15 cellular contexts compared by ENCODE assay signal in genomic region chr12:96240251-96240650, GRCh38. TPM values are rescaled to one million over a fixed set of nuclear protein-coding genes. Genes with fewer than 3 reads are reported as not detected.
DNase-seq lines count a peak whose midpoint lies in the region; ATAC-seq and TF ChIP-seq lines count a peak whose summit lies in the region.
"Had no signal": no experiment of that assay in that cellular context is flagged by ENCODE, and none has a peak within 500 bp of the region (broad histone marks: within the 10 kb centered on the region; RNA-seq: fewer than 3 reads in every experiment).

No MANE protein-coding gene starts in this region.

- no peak overlapping the region for H3K9ac ChIP-seq in subcutaneous abdominal adipose tissue (ENCODE audit: low read length in 5 of 5)

- H3K27ac Mint-ChIP-seq in activated T-cell treated with anti-CD3 and anti-CD28 coated beads, Interleukin-2, amount 50 U/mL, for 24 hours: peak overlapping the region; percentile 63

- H3K4me3 Mint-ChIP-seq in activated T-cell treated with anti-CD3 and anti-CD28 coated beads, Interleukin-2, amount 50 U/mL, for 24 hours: no peak overlapping the region
- H3K4me3 Mint-ChIP-seq in activated T-cell treated with anti-CD3 and anti-CD28 coated beads, Interleukin-2, amount 50 U/mL, for 4 hours: no peak overlapping the region

- no peak for DNase-seq in activated T-cell treated with anti-CD3 and anti-CD28 coated beads, Interleukin-2, amount 50 U/mL, for 24 hours
- no peak for DNase-seq in activated T-cell treated with anti-CD3 and anti-CD28 coated beads, Interleukin-2, amount 50 U/mL, for 4 hours
- no peak for DNase-seq in erythroblast (lab: John Stamatoyannopoulos, UW)
- DNase-seq in cortex of kidney (lab: John Stamatoyannopoulos, UW): no peak
- no peak for DNase-seq in NCI-H1092 treated with DMSO at 0.1 percent for 48 hours (lab: John Stamatoyannopoulos, UW)
- DNase-seq: activated naive CD4-positive, alpha-beta T cell treated with anti-CD3 and anti-CD28 coated beads, Interleukin-2, amount 50 U/mL, for 16 hours; DMS53; NCI-H1436; NCI-H774; SHP77 treated with DMSO at 0.1 percent for 48 hours had no signal

- TF ChIP-seq POLR2A in erythroblast (IDR thresholded peaks at IDR 0.05; ENCODE audit: low read length): no peak

- peaks cover 0 to 20% (median 4%) of the 10 kb centered on the region in 5 donors for H3K27me3 ChIP-seq in subcutaneous abdominal adipose tissue (ENCODE audit: control insufficient read depth in 5 of 5, insufficient read depth in 4 of 5, low read length in 5 of 5)
- H3K27me3 ChIP-seq: spleen, tibial nerve had no signal

- H3K36me3 ChIP-seq in mesodermal cell (ENCODE audit: control insufficient read depth, insufficient read depth, low read length) (peaks cover 79% of the 10 kb centered on the region), subcutaneous abdominal adipose tissue (ENCODE audit: control insufficient read depth in 5 of 5, insufficient read depth in 5 of 5, low read length in 5 of 5) (peaks cover 0 to 3% (median 0%) of the 10 kb centered on the region in 5 donors)
- H3K36me3 ChIP-seq: tibial nerve had no signal

- WGBS in adipose tissue, 3 donors: 71 to 89% (median 82%) methylated on average over 3 of the region's 3 CpGs
- WGBS in mesodermal cell (ENCODE audit: insufficient coverage in 2 of 2), 2 experiments: 94 to 96% methylated on average over 3 of the region's 3 CpGs

- H3K9me3 ChIP-seq in mesodermal cell (ENCODE audit: control insufficient read depth, low read length) (no peaks in the 10 kb centered on the region), subcutaneous abdominal adipose tissue (ENCODE audit: control insufficient read depth in 5 of 5, low read length in 5 of 5) (no peaks in the 10 kb centered on the region)
- H3K9me3 ChIP-seq: spleen, tibial nerve had no signal

- H3K4me1 ChIP-seq in mesodermal cell (ENCODE audit: control insufficient read depth, insufficient read depth, low read length, poor library complexity, severe bottlenecking) (peaks cover 45% of the 10 kb centered on the region), subcutaneous abdominal adipose tissue (ENCODE audit: control insufficient read depth in 5 of 5, insufficient read depth in 5 of 5, low read length in 5 of 5) (peaks cover 12 to 81% (median 65%) of the 10 kb centered on the region in 5 donors)

- H3K36me3 Mint-ChIP-seq in activated T-cell treated with anti-CD3 and anti-CD28 coated beads, Interleukin-2, amount 50 U/mL, for 24 hours (ENCODE audit: low read depth): peaks cover 63% of the 10 kb centered on the region
- H3K36me3 Mint-ChIP-seq in activated T-cell treated with anti-CD3 and anti-CD28 coated beads, Interleukin-2, amount 50 U/mL, for 4 hours (ENCODE audit: insufficient read depth): peaks cover 31% of the 10 kb centered on the region

- no peak overlapping the region for H3K4me3 ChIP-seq in mesodermal cell (ENCODE audit: extremely low read depth, insufficient read depth, low read length, poor library complexity, severe bottlenecking)
- no peak overlapping the region for H3K4me3 ChIP-seq in subcutaneous abdominal adipose tissue (ENCODE audit: low read depth in 1 of 5, low read length in 5 of 5)
- H3K4me3 ChIP-seq: spleen, tibial nerve had no signal

- no peak for ATAC-seq in activated T-cell treated with anti-CD3 and anti-CD28 coated beads, Interleukin-2, amount 50 U/mL, for 4 hours

- peaks cover 79% of the 10 kb centered on the region for H3K4me1 Mint-ChIP-seq in activated T-cell treated with anti-CD3 and anti-CD28 coated beads, Interleukin-2, amount 50 U/mL, for 24 hours (ENCODE audit: low read depth)
- H3K4me1 Mint-ChIP-seq in activated T-cell treated with anti-CD3 and anti-CD28 coated beads, Interleukin-2, amount 50 U/mL, for 4 hours (ENCODE audit: low read depth): peaks cover 81% of the 10 kb centered on the region

- H3K9me3 Mint-ChIP-seq in activated T-cell treated with anti-CD3 and anti-CD28 coated beads, Interleukin-2, amount 50 U/mL, for 24 hours: no peaks in the 10 kb centered on the region
- H3K9me3 Mint-ChIP-seq in activated T-cell treated with anti-CD3 and anti-CD28 coated beads, Interleukin-2, amount 50 U/mL, for 4 hours: no peaks in the 10 kb centered on the region

- H3K27me3 Mint-ChIP-seq in activated T-cell treated with anti-CD3 and anti-CD28 coated beads, Interleukin-2, amount 50 U/mL, for 24 hours: no peaks in the 10 kb centered on the region
- no peaks in the 10 kb centered on the region for H3K27me3 Mint-ChIP-seq in activated T-cell treated with anti-CD3 and anti-CD28 coated beads, Interleukin-2, amount 50 U/mL, for 4 hours (ENCODE audit: low read depth)

- H3K27ac ChIP-seq in adipose tissue (ENCODE audit: low read depth, low read length): peak overlapping the region; percentile 3
- peak overlapping the region; percentile 53 for H3K27ac ChIP-seq in mesodermal cell (ENCODE audit: low read depth, low read length, severe bottlenecking)
- H3K27ac ChIP-seq in subcutaneous abdominal adipose tissue (ENCODE audit: low read depth, low read length): peak overlapping the region; percentile 76
- H3K27ac ChIP-seq: tibial nerve had no signal

RNA-seq across cellular contexts. Expression of gene ELK3, which starts 46.1 kb away (rescaled TPM):
- total RNA-seq in activated T-cell treated with anti-CD3 and anti-CD28 coated beads, Interleukin-2, amount 50 U/mL, for 4 hours: 10 to 100 TPM; 33.8 to 43.1 (median 33.9) TPM
- polyA plus RNA-seq in adipose tissue: 10 to 100 TPM in 2 of 3 donors, 1 to 10 TPM in 1; 4.7 to 28.1 (median 26.3) TPM
- polyA plus RNA-seq in mesodermal cell (2013, experiment 1 of 2): 117 TPM
- 106 TPM for polyA plus RNA-seq in mesodermal cell (2013, experiment 2 of 2)

Comparison
In these comparisons a context has a peak if more than half of its experiments do, and no peak if none do; other contexts are left out.
1. H3K27ac ChIP-seq: peak in every context shown above with its lines; median percentile 76 in subcutaneous abdominal adipose tissue; 53 in mesodermal cell; 3 in adipose tissue.